In the genomic region with DNA sequence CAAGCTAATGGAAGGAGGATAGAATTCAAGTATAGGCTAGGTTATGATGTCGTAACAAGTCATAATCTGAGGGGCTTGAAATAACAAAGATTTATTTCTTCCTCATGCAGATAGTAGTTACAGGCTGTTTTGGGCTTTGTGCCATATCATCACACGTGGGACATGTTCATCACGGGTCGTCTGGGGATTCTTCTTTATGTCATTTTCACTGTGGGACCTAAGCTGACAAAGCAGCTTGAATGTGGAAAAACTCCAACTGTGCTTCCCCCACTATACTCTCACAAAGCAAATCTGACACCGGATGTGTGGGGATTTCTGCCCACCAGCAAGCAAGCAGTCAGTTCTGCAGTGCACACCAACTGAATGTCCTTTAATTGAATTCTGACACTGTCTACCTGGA, we compare ENCODE assay signal across 18 cellular contexts.
"Had no signal": no experiment of that assay in that cellular context is flagged by ENCODE, and none has a peak within 500 bp of the region (broad histone marks: within the 10 kb centered on the region; RNA-seq: fewer than 3 reads in every experiment).

No MANE protein-coding gene starts in this region.

- H3K9me3 Mint-ChIP-seq: activated T-cell treated with anti-CD3 and anti-CD28 coated beads, Interleukin-2, amount 50 U/mL, for 4 hours had no signal

- H3K36me3 Mint-ChIP-seq: activated CD8-positive, alpha-beta memory T cell treated with anti-CD3 and anti-CD28 coated beads, Interleukin-2, amount 10 ng/mL, durations not matched to agents 7 days and 5 days; activated naive CD8-positive, alpha-beta T cell had no signal

- H3K27me3 ChIP-seq: esophagus squamous epithelium, heart right ventricle, upper lobe of right lung had no signal

- H3K27ac ChIP-seq: heart right ventricle, upper lobe of right lung had no signal

- H3K4me3 ChIP-seq: esophagus squamous epithelium, heart right ventricle, psoas muscle, upper lobe of right lung had no signal

- H3K4me1 ChIP-seq: upper lobe of right lung had no signal

- H3K4me3 Mint-ChIP-seq: activated CD8-positive, alpha-beta memory T cell treated with anti-CD3 and anti-CD28 coated beads, Interleukin-2, amount 10 ng/mL, durations not matched to agents 7 days and 5 days; activated naive CD8-positive, alpha-beta T cell; activated T-cell treated with anti-CD3 and anti-CD28 coated beads, Interleukin-2, amount 50 U/mL, for 4 hours; nephron progenitor cell had no signal

- H3K36me3 ChIP-seq: esophagus squamous epithelium, heart right ventricle, upper lobe of right lung had no signal

- FAIRE-seq: bronchial epithelial cell, islet of Langerhans, TTC549 had no signal

- H3K9me3 ChIP-seq: esophagus squamous epithelium, heart right ventricle, psoas muscle, upper lobe of right lung had no signal

- DNase-seq: activated CD4-positive, CD25-positive, alpha-beta regulatory T cell; activated CD8-positive, alpha-beta memory T cell treated with anti-CD3 and anti-CD28 coated beads, Interleukin-2, amount 10 ng/mL, durations not matched to agents 7 days and 5 days; activated gamma-delta T cell; activated T-cell treated with anti-CD3 and anti-CD28 coated beads, Interleukin-2, amount 50 U/mL, for 4 hours; anterior cingulate cortex; esophagus squamous epithelium; foreskin melanocyte; heart right ventricle; nephron progenitor cell; psoas muscle; stimulated activated CD4-positive, alpha-beta T cell treated with anti-CD3 and anti-CD28 coated beads, Interleukin-2, amount 100 ng/mL, for 24 hours; stimulated activated naive CD4-positive, alpha-beta T cell; T-helper 2 cell; upper lobe of right lung had no signal

- H3K27ac Mint-ChIP-seq: activated CD8-positive, alpha-beta memory T cell treated with anti-CD3 and anti-CD28 coated beads, Interleukin-2, amount 10 ng/mL, durations not matched to agents 7 days and 5 days; activated naive CD8-positive, alpha-beta T cell had no signal
